Comparison of ENCODE assay signal across 2 cellular contexts in the genomic region with DNA sequence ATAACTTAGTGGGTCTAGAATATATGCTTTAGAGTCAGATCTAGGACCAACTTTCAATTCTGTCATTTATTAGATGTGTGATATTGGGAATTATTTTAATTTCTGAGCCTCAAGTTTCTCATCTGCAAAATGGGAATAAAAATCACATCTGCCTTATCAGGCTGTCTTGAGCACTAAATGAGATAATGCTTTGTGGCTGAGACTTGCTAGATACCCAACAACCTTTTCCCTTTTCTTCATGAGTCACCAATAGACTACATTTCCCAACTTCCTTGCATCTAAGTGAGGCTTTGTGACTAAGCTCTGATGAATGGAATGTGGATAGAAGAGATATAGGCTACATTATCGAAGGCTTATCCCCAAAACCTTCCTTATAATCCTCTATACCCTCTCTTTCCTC.
TF ChIP-seq lines count a peak whose summit lies in the region.

No MANE protein-coding gene starts in this region.

TF ChIP-seq in liver, 16 proteins besides CTCF, POLR2A, EP300 and RAD21 (continued from another document):
- TF ChIP-seq, protein P1, sequence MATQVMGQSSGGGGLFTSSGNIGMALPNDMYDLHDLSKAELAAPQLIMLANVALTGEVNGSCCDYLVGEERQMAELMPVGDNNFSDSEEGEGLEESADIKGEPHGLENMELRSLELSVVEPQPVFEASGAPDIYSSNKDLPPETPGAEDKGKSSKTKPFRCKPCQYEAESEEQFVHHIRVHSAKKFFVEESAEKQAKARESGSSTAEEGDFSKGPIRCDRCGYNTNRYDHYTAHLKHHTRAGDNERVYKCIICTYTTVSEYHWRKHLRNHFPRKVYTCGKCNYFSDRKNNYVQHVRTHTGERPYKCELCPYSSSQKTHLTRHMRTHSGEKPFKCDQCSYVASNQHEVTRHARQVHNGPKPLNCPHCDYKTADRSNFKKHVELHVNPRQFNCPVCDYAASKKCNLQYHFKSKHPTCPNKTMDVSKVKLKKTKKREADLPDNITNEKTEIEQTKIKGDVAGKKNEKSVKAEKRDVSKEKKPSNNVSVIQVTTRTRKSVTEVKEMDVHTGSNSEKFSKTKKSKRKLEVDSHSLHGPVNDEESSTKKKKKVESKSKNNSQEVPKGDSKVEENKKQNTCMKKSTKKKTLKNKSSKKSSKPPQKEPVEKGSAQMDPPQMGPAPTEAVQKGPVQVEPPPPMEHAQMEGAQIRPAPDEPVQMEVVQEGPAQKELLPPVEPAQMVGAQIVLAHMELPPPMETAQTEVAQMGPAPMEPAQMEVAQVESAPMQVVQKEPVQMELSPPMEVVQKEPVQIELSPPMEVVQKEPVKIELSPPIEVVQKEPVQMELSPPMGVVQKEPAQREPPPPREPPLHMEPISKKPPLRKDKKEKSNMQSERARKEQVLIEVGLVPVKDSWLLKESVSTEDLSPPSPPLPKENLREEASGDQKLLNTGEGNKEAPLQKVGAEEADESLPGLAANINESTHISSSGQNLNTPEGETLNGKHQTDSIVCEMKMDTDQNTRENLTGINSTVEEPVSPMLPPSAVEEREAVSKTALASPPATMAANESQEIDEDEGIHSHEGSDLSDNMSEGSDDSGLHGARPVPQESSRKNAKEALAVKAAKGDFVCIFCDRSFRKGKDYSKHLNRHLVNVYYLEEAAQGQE (IDR thresholded peaks at IDR 0.05), result no peak
- TF ChIP-seq EGR1 (IDR thresholded peaks at IDR 0.05; ENCODE audit: low read depth in 2 of 2) (no peak), HNF4A (conservative IDR thresholded peaks at IDR 0.05) (no peak), SP1 (IDR thresholded peaks at IDR 0.05) (no peak), HNF4G (IDR thresholded peaks at IDR 0.05) (no peak), FOXA2 (IDR thresholded peaks at IDR 0.05) (no peak), NR2F2 (IDR thresholded peaks at IDR 0.05) (no peak), YY1 (IDR thresholded peaks at IDR 0.05) (no peak)
- TF ChIP-seq, protein P2, sequence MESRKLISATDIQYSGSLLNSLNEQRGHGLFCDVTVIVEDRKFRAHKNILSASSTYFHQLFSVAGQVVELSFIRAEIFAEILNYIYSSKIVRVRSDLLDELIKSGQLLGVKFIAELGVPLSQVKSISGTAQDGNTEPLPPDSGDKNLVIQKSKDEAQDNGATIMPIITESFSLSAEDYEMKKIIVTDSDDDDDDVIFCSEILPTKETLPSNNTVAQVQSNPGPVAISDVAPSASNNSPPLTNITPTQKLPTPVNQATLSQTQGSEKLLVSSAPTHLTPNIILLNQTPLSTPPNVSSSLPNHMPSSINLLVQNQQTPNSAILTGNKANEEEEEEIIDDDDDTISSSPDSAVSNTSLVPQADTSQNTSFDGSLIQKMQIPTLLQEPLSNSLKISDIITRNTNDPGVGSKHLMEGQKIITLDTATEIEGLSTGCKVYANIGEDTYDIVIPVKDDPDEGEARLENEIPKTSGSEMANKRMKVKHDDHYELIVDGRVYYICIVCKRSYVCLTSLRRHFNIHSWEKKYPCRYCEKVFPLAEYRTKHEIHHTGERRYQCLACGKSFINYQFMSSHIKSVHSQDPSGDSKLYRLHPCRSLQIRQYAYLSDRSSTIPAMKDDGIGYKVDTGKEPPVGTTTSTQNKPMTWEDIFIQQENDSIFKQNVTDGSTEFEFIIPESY (IDR thresholded peaks at IDR 0.05), result no peak

TF ChIP-seq in HepG2, 621 proteins besides CTCF, POLR2A, EP300 and RAD21 (continued from another document):
- TF ChIP-seq, protein P3, sequence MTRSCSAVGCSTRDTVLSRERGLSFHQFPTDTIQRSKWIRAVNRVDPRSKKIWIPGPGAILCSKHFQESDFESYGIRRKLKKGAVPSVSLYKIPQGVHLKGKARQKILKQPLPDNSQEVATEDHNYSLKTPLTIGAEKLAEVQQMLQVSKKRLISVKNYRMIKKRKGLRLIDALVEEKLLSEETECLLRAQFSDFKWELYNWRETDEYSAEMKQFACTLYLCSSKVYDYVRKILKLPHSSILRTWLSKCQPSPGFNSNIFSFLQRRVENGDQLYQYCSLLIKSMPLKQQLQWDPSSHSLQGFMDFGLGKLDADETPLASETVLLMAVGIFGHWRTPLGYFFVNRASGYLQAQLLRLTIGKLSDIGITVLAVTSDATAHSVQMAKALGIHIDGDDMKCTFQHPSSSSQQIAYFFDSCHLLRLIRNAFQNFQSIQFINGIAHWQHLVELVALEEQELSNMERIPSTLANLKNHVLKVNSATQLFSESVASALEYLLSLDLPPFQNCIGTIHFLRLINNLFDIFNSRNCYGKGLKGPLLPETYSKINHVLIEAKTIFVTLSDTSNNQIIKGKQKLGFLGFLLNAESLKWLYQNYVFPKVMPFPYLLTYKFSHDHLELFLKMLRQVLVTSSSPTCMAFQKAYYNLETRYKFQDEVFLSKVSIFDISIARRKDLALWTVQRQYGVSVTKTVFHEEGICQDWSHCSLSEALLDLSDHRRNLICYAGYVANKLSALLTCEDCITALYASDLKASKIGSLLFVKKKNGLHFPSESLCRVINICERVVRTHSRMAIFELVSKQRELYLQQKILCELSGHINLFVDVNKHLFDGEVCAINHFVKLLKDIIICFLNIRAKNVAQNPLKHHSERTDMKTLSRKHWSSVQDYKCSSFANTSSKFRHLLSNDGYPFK (CRISPR knock-in tag; IDR thresholded peaks at IDR 0.05; ENCODE audit: borderline replicate concordance), result no peak
- TF ChIP-seq NFIC (IDR thresholded peaks at IDR 0.05; ENCODE audit: low read length) (no peak), MIER3 (CRISPR knock-in tag; IDR thresholded peaks at IDR 0.05; ENCODE audit: borderline replicate concordance) (no peak), SOX5 (CRISPR knock-in tag; IDR thresholded peaks at IDR 0.05; ENCODE audit: borderline replicate concordance) (no peak), POLR2AphosphoS5 (IDR thresholded peaks at IDR 0.05; ENCODE audit: low read depth, low read length) (no peak), ZNF101 (CRISPR knock-in tag; IDR thresholded peaks at IDR 0.05; ENCODE audit: borderline replicate concordance, low read depth) (no peak), ZFP90 (CRISPR knock-in tag; IDR thresholded peaks at IDR 0.05; ENCODE audit: borderline replicate concordance) (no peak), ZBTB20 (CRISPR knock-in tag; IDR thresholded peaks at IDR 0.05; ENCODE audit: borderline replicate concordance, low read depth) (no peak), AGO2 (optimal IDR thresholded peaks at IDR 0.05; ENCODE audit: low read depth, low read length) (no peak), MAFK (conservative IDR thresholded peaks at IDR 0.05 in 1 of 2, IDR thresholded peaks at IDR 0.05 in 1 of 2; ENCODE audit: low read length in 2 of 2) (no peak), CBX1 (IDR thresholded peaks at IDR 0.05; ENCODE audit: low read depth) (no peak), ZNF788 (CRISPR knock-in tag; IDR thresholded peaks at IDR 0.05; ENCODE audit: borderline replicate concordance) (no peak), ZNF781 (CRISPR knock-in tag; IDR thresholded peaks at IDR 0.05; ENCODE audit: borderline replicate concordance, not compliant biosample characterization) (no peak)
- TF ChIP-seq, protein P4, sequence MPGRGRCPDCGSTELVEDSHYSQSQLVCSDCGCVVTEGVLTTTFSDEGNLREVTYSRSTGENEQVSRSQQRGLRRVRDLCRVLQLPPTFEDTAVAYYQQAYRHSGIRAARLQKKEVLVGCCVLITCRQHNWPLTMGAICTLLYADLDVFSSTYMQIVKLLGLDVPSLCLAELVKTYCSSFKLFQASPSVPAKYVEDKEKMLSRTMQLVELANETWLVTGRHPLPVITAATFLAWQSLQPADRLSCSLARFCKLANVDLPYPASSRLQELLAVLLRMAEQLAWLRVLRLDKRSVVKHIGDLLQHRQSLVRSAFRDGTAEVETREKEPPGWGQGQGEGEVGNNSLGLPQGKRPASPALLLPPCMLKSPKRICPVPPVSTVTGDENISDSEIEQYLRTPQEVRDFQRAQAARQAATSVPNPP (CRISPR knock-in tag; IDR thresholded peaks at IDR 0.05), result no peak
- TF ChIP-seq, protein P5, sequence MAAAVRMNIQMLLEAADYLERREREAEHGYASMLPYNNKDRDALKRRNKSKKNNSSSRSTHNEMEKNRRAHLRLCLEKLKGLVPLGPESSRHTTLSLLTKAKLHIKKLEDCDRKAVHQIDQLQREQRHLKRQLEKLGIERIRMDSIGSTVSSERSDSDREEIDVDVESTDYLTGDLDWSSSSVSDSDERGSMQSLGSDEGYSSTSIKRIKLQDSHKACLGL (CRISPR knock-in tag; IDR thresholded peaks at IDR 0.05), result no peak
- TF ChIP-seq, protein P6, sequence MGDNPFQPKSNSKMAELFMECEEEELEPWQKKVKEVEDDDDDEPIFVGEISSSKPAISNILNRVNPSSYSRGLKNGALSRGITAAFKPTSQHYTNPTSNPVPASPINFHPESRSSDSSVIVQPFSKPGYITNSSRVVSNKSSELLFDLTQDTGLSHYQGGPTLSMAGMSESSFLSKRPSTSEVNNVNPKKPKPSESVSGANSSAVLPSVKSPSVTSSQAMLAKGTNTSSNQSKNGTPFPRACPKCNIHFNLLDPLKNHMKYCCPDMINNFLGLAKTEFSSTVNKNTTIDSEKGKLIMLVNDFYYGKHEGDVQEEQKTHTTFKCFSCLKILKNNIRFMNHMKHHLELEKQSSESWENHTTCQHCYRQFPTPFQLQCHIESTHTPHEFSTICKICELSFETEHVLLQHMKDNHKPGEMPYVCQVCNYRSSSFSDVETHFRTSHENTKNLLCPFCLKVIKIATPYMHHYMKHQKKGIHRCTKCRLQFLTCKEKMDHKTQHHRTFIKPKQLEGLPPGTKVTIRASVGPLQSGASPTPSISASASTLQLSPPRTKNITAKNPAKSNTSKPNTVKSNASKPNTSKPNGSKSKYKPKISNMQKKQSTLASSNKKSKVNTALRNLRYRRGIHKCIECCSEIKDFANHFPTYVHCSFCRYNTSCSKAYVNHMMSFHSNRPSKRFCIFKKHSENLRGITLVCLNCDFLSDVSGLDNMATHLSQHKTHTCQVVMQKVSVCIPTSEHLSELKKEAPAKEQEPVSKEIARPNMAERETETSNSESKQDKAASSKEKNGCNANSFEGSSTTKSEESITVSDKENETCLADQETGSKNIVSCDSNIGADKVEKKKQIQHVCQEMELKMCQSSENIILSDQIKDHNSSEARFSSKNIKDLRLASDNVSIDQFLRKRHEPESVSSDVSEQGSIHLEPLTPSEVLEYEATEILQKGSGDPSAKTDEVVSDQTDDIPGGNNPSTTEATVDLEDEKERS (CRISPR knock-in tag; IDR thresholded peaks at IDR 0.05), result no peak
- TF ChIP-seq, protein P7, sequence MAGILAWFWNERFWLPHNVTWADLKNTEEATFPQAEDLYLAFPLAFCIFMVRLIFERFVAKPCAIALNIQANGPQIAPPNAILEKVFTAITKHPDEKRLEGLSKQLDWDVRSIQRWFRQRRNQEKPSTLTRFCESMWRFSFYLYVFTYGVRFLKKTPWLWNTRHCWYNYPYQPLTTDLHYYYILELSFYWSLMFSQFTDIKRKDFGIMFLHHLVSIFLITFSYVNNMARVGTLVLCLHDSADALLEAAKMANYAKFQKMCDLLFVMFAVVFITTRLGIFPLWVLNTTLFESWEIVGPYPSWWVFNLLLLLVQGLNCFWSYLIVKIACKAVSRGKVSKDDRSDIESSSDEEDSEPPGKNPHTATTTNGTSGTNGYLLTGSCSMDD (CRISPR knock-in tag; IDR thresholded peaks at IDR 0.05), result no peak
